In genomic region chr17:55690105-55690508, GRCh38 we compare ENCODE assay signal across 2 cellular contexts.
TF ChIP-seq lines count a peak whose summit lies in the region.

No MANE protein-coding gene starts in this region.

TF ChIP-seq in PFSK-1, 5 proteins besides CTCF, POLR2A, EP300 and RAD21 (continued from another document):
- TF ChIP-seq REST (IDR thresholded peaks at IDR 0.05; ENCODE audit: insufficient read depth in 1 of 2, low read depth in 2 of 2, low read length in 2 of 2) (peak in 1 of 2 experiments; percentile 72; a peak in 2 of 4 replicates), SIN3A (IDR thresholded peaks at IDR 0.05; ENCODE audit: borderline replicate concordance, insufficient read depth, low read length) (peak; percentile 69; the same call in 1 of the 2 replicates), FOXP2 (optimal IDR thresholded peaks at IDR 0.05; ENCODE audit: borderline replicate concordance, extremely low read depth, extremely low read length, insufficient read depth) (no peak)

TF ChIP-seq in WTC11, 78 proteins besides CTCF, POLR2A, EP300 and RAD21 (continued from another document):
- TF ChIP-seq, protein P1, sequence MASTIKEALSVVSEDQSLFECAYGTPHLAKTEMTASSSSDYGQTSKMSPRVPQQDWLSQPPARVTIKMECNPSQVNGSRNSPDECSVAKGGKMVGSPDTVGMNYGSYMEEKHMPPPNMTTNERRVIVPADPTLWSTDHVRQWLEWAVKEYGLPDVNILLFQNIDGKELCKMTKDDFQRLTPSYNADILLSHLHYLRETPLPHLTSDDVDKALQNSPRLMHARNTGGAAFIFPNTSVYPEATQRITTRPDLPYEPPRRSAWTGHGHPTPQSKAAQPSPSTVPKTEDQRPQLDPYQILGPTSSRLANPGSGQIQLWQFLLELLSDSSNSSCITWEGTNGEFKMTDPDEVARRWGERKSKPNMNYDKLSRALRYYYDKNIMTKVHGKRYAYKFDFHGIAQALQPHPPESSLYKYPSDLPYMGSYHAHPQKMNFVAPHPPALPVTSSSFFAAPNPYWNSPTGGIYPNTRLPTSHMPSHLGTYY (CRISPR knock-in tag; IDR thresholded peaks at IDR 0.05): no peak
- TF ChIP-seq ATF6 (CRISPR knock-in tag; IDR thresholded peaks at IDR 0.05) (no peak), NFYB (CRISPR knock-in tag; conservative IDR thresholded peaks at IDR 0.05; ENCODE audit: low read depth) (no peak), NFE2L1 (CRISPR knock-in tag; IDR thresholded peaks at IDR 0.05) (no peak)
- TF ChIP-seq, protein P2, sequence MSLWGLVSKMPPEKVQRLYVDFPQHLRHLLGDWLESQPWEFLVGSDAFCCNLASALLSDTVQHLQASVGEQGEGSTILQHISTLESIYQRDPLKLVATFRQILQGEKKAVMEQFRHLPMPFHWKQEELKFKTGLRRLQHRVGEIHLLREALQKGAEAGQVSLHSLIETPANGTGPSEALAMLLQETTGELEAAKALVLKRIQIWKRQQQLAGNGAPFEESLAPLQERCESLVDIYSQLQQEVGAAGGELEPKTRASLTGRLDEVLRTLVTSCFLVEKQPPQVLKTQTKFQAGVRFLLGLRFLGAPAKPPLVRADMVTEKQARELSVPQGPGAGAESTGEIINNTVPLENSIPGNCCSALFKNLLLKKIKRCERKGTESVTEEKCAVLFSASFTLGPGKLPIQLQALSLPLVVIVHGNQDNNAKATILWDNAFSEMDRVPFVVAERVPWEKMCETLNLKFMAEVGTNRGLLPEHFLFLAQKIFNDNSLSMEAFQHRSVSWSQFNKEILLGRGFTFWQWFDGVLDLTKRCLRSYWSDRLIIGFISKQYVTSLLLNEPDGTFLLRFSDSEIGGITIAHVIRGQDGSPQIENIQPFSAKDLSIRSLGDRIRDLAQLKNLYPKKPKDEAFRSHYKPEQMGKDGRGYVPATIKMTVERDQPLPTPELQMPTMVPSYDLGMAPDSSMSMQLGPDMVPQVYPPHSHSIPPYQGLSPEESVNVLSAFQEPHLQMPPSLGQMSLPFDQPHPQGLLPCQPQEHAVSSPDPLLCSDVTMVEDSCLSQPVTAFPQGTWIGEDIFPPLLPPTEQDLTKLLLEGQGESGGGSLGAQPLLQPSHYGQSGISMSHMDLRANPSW (CRISPR knock-in tag; conservative IDR thresholded peaks at IDR 0.05; ENCODE audit: low read depth): no peak
